In the genomic region with DNA sequence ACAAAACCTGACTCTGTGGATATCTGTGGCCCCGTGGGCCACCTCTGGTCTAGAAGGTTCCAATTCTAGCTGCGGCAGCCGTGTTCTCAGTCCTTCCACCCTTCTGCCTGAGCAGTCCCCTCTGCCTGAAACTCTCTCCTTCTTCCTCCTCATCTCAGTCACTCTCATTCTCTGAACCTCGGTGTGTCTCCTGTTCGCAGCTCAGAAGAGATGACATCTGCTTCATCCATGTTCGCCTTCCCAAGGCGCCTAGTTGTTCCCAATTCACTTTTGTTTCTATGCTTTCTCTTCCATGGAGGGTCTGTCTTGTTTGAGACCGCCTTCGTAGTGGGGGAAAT, we compare ENCODE assay signal across 8 cellular contexts.
A peak's percentile ranks its signal among the peaks of the same experiment; 100 is the strongest.
DNase-seq lines count a peak whose midpoint lies in the region; ATAC-seq and TF ChIP-seq lines count a peak whose summit lies in the region.

No MANE protein-coding gene starts in this region.

- peak; percentile 32 for ATAC-seq in GM21825 (IDR thresholded peaks at IDR 0.05; ENCODE audit: unreplicated experiment)
- peak; percentile 30 for ATAC-seq in activated T-helper 17 cell treated with anti-CD3 and anti-CD28 coated beads, Interleukin-2, amount 50 U/mL, for 72 hours (replicated peaks)
- peak in 1 of 2 donors; percentile 7 for ATAC-seq in naive B cell (ENCODE audit: low read depth in 2 of 2)
- ATAC-seq in esophagus mucosa = no peak
- ATAC-seq in body of pancreas = no peak

- H3K9me3 ChIP-seq in body of pancreas = no peaks in the 10 kb centered on the region

- H3K27ac ChIP-seq in ACC112 (ENCODE audit: low read depth, low read length) (peak overlapping the region; percentile 97), body of pancreas (peak overlapping the region in 2 of 4 donors; percentile 51 to 53)

- H3K27me3 Mint-ChIP-seq in activated T-helper 17 cell treated with anti-CD3 and anti-CD28 coated beads, Interleukin-2, amount 50 U/mL, for 72 hours = peaks cover 36% of the 10 kb centered on the region
- H3K27me3 Mint-ChIP-seq in naive B cell = peaks cover 26 to 55% (median 52%) of the 10 kb centered on the region in 3 donors
- peaks cover 6% of the 10 kb centered on the region for H3K27me3 Mint-ChIP-seq in activated T-helper 1 cell treated with anti-CD3 and anti-CD28 coated beads, Interleukin-12 subunit alpha, Interleukin-12 subunit beta, Interleukin-2, Interleukin-4 antibody, amounts not matched to agents 30 ng/mL and 10 ng/mL and 1 ng/mL, durations not matched to agents 14 hours and 24 hours and 36 hours (ENCODE audit: insufficient read depth)

- H3K4me3 Mint-ChIP-seq in activated T-helper 17 cell treated with anti-CD3 and anti-CD28 coated beads, Interleukin-2, amount 50 U/mL, for 72 hours = peak overlapping the region; percentile 48
- H3K4me3 Mint-ChIP-seq in naive B cell = peak overlapping the region in 5 of 8 donors; percentile 49 to 83 (median 79)
- H3K4me3 Mint-ChIP-seq in activated T-helper 1 cell treated with anti-CD3 and anti-CD28 coated beads, Interleukin-12 subunit alpha, Interleukin-12 subunit beta, Interleukin-2, Interleukin-4 antibody, amounts not matched to agents 30 ng/mL and 10 ng/mL and 1 ng/mL, durations not matched to agents 14 hours and 24 hours and 36 hours = no peak overlapping the region

- H3K36me3 ChIP-seq in ACC112 (ENCODE audit: insufficient read depth, low read length) = no peaks in the 10 kb centered on the region
- no peaks in the 10 kb centered on the region for H3K36me3 ChIP-seq in body of pancreas (replicated peaks in 1 of 2; ENCODE audit: insufficient read depth in 1 of 2, low read depth in 2 of 2)

- H3K79me2 ChIP-seq in ACC112 (ENCODE audit: control insufficient read depth, insufficient read depth, low read length, unreplicated experiment) = no peaks in the 10 kb centered on the region

- 85 to 89% methylated on average over 9 of the region's 9 CpGs for WGBS in body of pancreas, 2 donors

- H3K4me1 Mint-ChIP-seq in activated T-helper 17 cell treated with anti-CD3 and anti-CD28 coated beads, Interleukin-2, amount 50 U/mL, for 72 hours = peaks cover 19% of the 10 kb centered on the region
- H3K4me1 Mint-ChIP-seq in naive B cell = peaks cover 14 to 35% (median 35%) of the 10 kb centered on the region in 3 donors
- peaks cover 31% of the 10 kb centered on the region for H3K4me1 Mint-ChIP-seq in activated T-helper 1 cell treated with anti-CD3 and anti-CD28 coated beads, Interleukin-12 subunit alpha, Interleukin-12 subunit beta, Interleukin-2, Interleukin-4 antibody, amounts not matched to agents 30 ng/mL and 10 ng/mL and 1 ng/mL, durations not matched to agents 14 hours and 24 hours and 36 hours (ENCODE audit: low read depth)

- no peaks in the 10 kb centered on the region for H3K9me3 Mint-ChIP-seq in activated T-helper 17 cell treated with anti-CD3 and anti-CD28 coated beads, Interleukin-2, amount 50 U/mL, for 72 hours
- peaks cover 0 to 2% (median 0%) of the 10 kb centered on the region in 7 donors for H3K9me3 Mint-ChIP-seq in naive B cell
- H3K9me3 Mint-ChIP-seq in activated T-helper 1 cell treated with anti-CD3 and anti-CD28 coated beads, Interleukin-12 subunit alpha, Interleukin-12 subunit beta, Interleukin-2, Interleukin-4 antibody, amounts not matched to agents 30 ng/mL and 10 ng/mL and 1 ng/mL, durations not matched to agents 14 hours and 24 hours and 36 hours = no peaks in the 10 kb centered on the region

- peak overlapping the region; percentile 84 for H3K27ac Mint-ChIP-seq in activated T-helper 17 cell treated with anti-CD3 and anti-CD28 coated beads, Interleukin-2, amount 50 U/mL, for 72 hours
- peak overlapping the region in 4 of 6 donors; percentile 57 to 83 (median 72) for H3K27ac Mint-ChIP-seq in naive B cell
- H3K27ac Mint-ChIP-seq in activated T-helper 1 cell treated with anti-CD3 and anti-CD28 coated beads, Interleukin-12 subunit alpha, Interleukin-12 subunit beta, Interleukin-2, Interleukin-4 antibody, amounts not matched to agents 30 ng/mL and 10 ng/mL and 1 ng/mL, durations not matched to agents 14 hours and 24 hours and 36 hours = no peak overlapping the region

- no peaks in the 10 kb centered on the region for H3K27me3 ChIP-seq in ACC112 (ENCODE audit: insufficient read depth, low read length)
- H3K27me3 ChIP-seq in body of pancreas = no peaks in the 10 kb centered on the region

- H3K36me3 Mint-ChIP-seq in activated T-helper 17 cell treated with anti-CD3 and anti-CD28 coated beads, Interleukin-2, amount 50 U/mL, for 72 hours (ENCODE audit: low read depth) = no peaks in the 10 kb centered on the region
- no peaks in the 10 kb centered on the region for H3K36me3 Mint-ChIP-seq in naive B cell
- H3K36me3 Mint-ChIP-seq in activated T-helper 1 cell treated with anti-CD3 and anti-CD28 coated beads, Interleukin-12 subunit alpha, Interleukin-12 subunit beta, Interleukin-2, Interleukin-4 antibody, amounts not matched to agents 30 ng/mL and 10 ng/mL and 1 ng/mL, durations not matched to agents 14 hours and 24 hours and 36 hours (ENCODE audit: low read depth) = no peaks in the 10 kb centered on the region

- H3K4me3 ChIP-seq in ACC112 (ENCODE audit: low read depth, low read length) = peak overlapping the region; percentile 61
- H3K4me3 ChIP-seq in body of pancreas = no peak overlapping the region

- H3K4me1 ChIP-seq in ACC112 (ENCODE audit: control insufficient read depth, insufficient read depth, low read length, unreplicated experiment) (peaks cover 40% of the 10 kb centered on the region), body of pancreas (peaks cover 13% of the 10 kb centered on the region)

- intact Hi-C loops in body of pancreas (cut with DNase I) = no loop called here
- intact Hi-C loops in activated T-helper 1 cell treated with anti-CD3 and anti-CD28 coated beads, Interleukin-12 subunit alpha, Interleukin-12 subunit beta, Interleukin-2, Interleukin-4 antibody, amounts not matched to agents 30 ng/mL and 10 ng/mL and 1 ng/mL, durations not matched to agents 14 hours and 24 hours and 36 hours (cut with micrococcal nuclease) = loop anchor here (5.0 kb wide), 3 partner anchors 94 to 176 kb away; partner anchors contain the start of gene CEBPB

- peak overlapping the region; percentile 88 for H2AFZ ChIP-seq in ACC112 (ENCODE audit: low read length, unreplicated experiment)

- DNase-seq in naive B cell (no peak), AG08395 (ENCODE audit: low spot score) (no peak), body of pancreas (no peak)
- no peak for DNase-seq in activated T-helper 1 cell treated with anti-CD3 and anti-CD28 coated beads, Interleukin-12 subunit alpha, Interleukin-12 subunit beta, Interleukin-2, Interleukin-4 antibody, amounts not matched to agents 30 ng/mL and 10 ng/mL and 1 ng/mL, durations not matched to agents 14 hours and 24 hours and 36 hours (ENCODE audit: low spot score)

- no peak for TF ChIP-seq CTCF in body of pancreas (IDR thresholded peaks at IDR 0.05)

- TF ChIP-seq POLR2A in body of pancreas (IDR thresholded peaks at IDR 0.05) = no peak

Comparison
In these comparisons a context has a peak if more than half of its experiments do, and no peak if none do; other contexts are left out.
1. ATAC-seq: peak in GM21825 (single experiment) and activated T-helper 17 cell treated with anti-CD3 and anti-CD28 coated beads, Interleukin-2, amount 50 U/mL, for 72 hours (single experiment); none in esophagus mucosa (single experiment) and body of pancreas (single experiment).